7 cellular contexts compared by ENCODE assay signal in genomic region chr1:151199860-151200581, GRCh38. TPM values are rescaled to one million over a fixed set of nuclear protein-coding genes. Genes with fewer than 3 reads are reported as not detected.
A peak's percentile ranks its signal among the peaks of the same experiment; 100 is the strongest.
DNase-seq lines count a peak whose midpoint lies in the region; ATAC-seq and TF ChIP-seq lines count a peak whose summit lies in the region.

No MANE protein-coding gene starts in this region.

- DNase-seq in HAP-1 (ENCODE audit: low spot score in 2 of 2) (peak in 1 of 2 experiments; percentile 43), RWPE1 (ENCODE audit: low spot score) (peak; percentile 83), dermis blood vessel endothelial cell (peak; percentile 55), Kasumi-1 (lab: John Stamatoyannopoulos, UW) (no peak), NCI-H1417 treated with DMSO at 0.1 percent for 48 hours (lab: John Stamatoyannopoulos, UW) (no peak)

- H3K4me3 ChIP-seq in HAP-1 (peak overlapping the region; percentile 82), muscle layer of duodenum (ENCODE audit: low read depth in 1 of 2, low read length in 2 of 2) (peak overlapping the region; percentile 90 to 99)

- POLR2A ChIA-PET in RWPE1 (lab: Yijun Ruan, JAX; ENCODE audit: low non-redundant PET) = interaction anchor here (0.7 kb wide), 1 partner anchor 33 kb away, joined by 3 read pairs; no protein-coding TSS in a partner anchor

- no peak for TF ChIP-seq CTCF in RWPE1 (conservative IDR thresholded peaks at IDR 0.05; ENCODE audit: low read depth)

- H3K4me1 ChIP-seq in HAP-1 = peaks cover 13% of the 10 kb centered on the region
- peaks cover 5 to 28% of the 10 kb centered on the region in 2 donors for H3K4me1 ChIP-seq in muscle layer of duodenum (ENCODE audit: control insufficient read depth in 1 of 2, insufficient read depth in 2 of 2, low read length in 2 of 2)

- H3K27ac ChIP-seq in RWPE1 (peak overlapping the region; percentile 98), muscle layer of duodenum (ENCODE audit: low read length) (peak overlapping the region; percentile 98)

- no peaks in the 10 kb centered on the region for H3K9me3 ChIP-seq in HAP-1
- H3K9me3 ChIP-seq in muscle layer of duodenum (ENCODE audit: control insufficient read depth in 1 of 2, low read length in 2 of 2) = no peaks in the 10 kb centered on the region

- in situ Hi-C loops in HAP-1 (cut with MboI; ENCODE audit: low sequenced_read_pairs) = no loop called here

- H3K27me3 ChIP-seq in HAP-1 (ENCODE audit: low read depth) (no peaks in the 10 kb centered on the region), muscle layer of duodenum (ENCODE audit: low read depth, low read length) (no peaks in the 10 kb centered on the region)

- CTCF ChIA-PET in RWPE1 (lab: Yijun Ruan, JAX) = no interaction called here

- no peak for ATAC-seq in GM19463 (IDR thresholded peaks at IDR 0.05; ENCODE audit: unreplicated experiment)

- peaks cover 23% of the 10 kb centered on the region for H3K36me3 ChIP-seq in HAP-1 (replicated peaks)
- H3K36me3 ChIP-seq in muscle layer of duodenum (ENCODE audit: control insufficient read depth in 1 of 2, insufficient read depth in 2 of 2, low read length in 2 of 2) = peaks cover 0 to 18% of the 10 kb centered on the region in 2 donors

RNA-seq across cellular contexts. Expression of gene PIP5K1A, which starts 1.7 kb away (rescaled TPM):
- total RNA-seq in dermis blood vessel endothelial cell = 44.4 and 57.6 TPM in 2 replicates

RNA-seq across cellular contexts. Expression of gene VPS72, which starts 10.0 kb away (rescaled TPM):
- total RNA-seq in dermis blood vessel endothelial cell = 46.8 and 64.3 TPM in 2 replicates

RNA-seq across cellular contexts. Expression of gene TMOD4, which starts 24.2 kb away (rescaled TPM):
- 0.56 TPM in 1 of 2 replicates, not detected in the other for total RNA-seq in dermis blood vessel endothelial cell

RNA-seq across cellular contexts. Expression of gene SCNM1, which starts 34.1 kb away (rescaled TPM):
- 21.1 and 23.8 TPM in 2 replicates for total RNA-seq in dermis blood vessel endothelial cell

RNA-seq across cellular contexts. Expression of gene LYSMD1, which starts 34.3 kb away (rescaled TPM):
- 3.3 and 5.3 TPM in 2 replicates for total RNA-seq in dermis blood vessel endothelial cell

Comparison
In these comparisons a context has a peak if more than half of its experiments do, and no peak if none do; other contexts are left out.
1. DNase-seq: peak in RWPE1 (single experiment) and dermis blood vessel endothelial cell (single experiment); none in Kasumi-1 (0 of 2) and NCI-H1417 treated with DMSO at 0.1 percent for 48 hours (single experiment).